8 cellular contexts compared by ENCODE assay signal in the genomic region with DNA sequence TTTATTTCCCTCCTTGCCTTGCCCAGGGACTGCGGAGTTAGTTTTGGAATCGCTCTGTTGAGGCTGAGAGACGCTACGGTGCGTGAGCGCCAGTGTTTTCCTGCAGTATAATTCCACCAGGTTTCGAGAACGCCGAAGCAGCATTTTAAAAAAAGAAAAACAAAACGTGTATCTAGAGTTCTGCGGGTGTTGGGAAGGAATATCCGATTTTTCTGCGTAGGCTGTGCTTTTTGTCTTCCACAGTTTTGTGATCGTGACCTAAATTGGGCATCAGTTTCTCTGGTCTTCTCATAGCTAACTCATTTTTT.
DNase-seq lines count a peak whose midpoint lies in the region; ATAC-seq and TF ChIP-seq lines count a peak whose summit lies in the region.

No MANE protein-coding gene starts in this region.

- no peak for TF ChIP-seq CTCF in foreskin fibroblast (IDR thresholded peaks at IDR 0.05; ENCODE audit: low read depth, low read length)

- DNase-seq in foreskin fibroblast (no peak), COLO668 (lab: John Stamatoyannopoulos, UW; ENCODE audit: unreplicated experiment) (no peak), NAMALWA (ENCODE audit: low spot score) (no peak)
- no peak for DNase-seq in stimulated activated CD8-positive, alpha-beta memory T cell treated with anti-CD3 and anti-CD28 coated beads, Interleukin-4, amount 100 ng/mL, for 48 hours
- DNase-seq in activated CD8-positive, alpha-beta memory T cell treated with anti-CD3 and anti-CD28 coated beads for 24 hours: no peak

- ATAC-seq in GM21447 (IDR thresholded peaks at IDR 0.05; ENCODE audit: unreplicated experiment) (peak; percentile 6), SK-N-SH treated with all-trans-retinoic acid at 6 μM for 48 hours (peak; percentile 27)

- peak overlapping the region; percentile 65 to 97 (median 91) for H3K27ac ChIP-seq in skin epidermis

- peak overlapping the region; percentile 74 to 95 for H3K4me3 ChIP-seq in foreskin fibroblast (ENCODE audit: low read depth in 1 of 2, low read length in 2 of 2)
- H3K4me3 ChIP-seq in skin epidermis: peak overlapping the region; percentile 65 to 100 (median 88)

TF ChIP-seq in SK-N-SH treated with all-trans-retinoic acid at 6 μM for 48 hours, 23 proteins besides CTCF, POLR2A, EP300 and RAD21:
- no peak for TF ChIP-seq SNAI2 (CRISPR knock-in tag; IDR thresholded peaks at IDR 0.05)
- no peak for TF ChIP-seq ARNTL (CRISPR knock-in tag; IDR thresholded peaks at IDR 0.05; ENCODE audit: borderline replicate concordance, low read depth)
- no peak for TF ChIP-seq GLIS3 (CRISPR knock-in tag; IDR thresholded peaks at IDR 0.05)
- TF ChIP-seq ISL1 (CRISPR knock-in tag; IDR thresholded peaks at IDR 0.05): no peak
- no peak for TF ChIP-seq ZNF70 (CRISPR knock-in tag; IDR thresholded peaks at IDR 0.05)
- no peak for TF ChIP-seq ZNF8 (CRISPR knock-in tag; IDR thresholded peaks at IDR 0.05)
- TF ChIP-seq ZNF565 (CRISPR knock-in tag; conservative IDR thresholded peaks at IDR 0.05; ENCODE audit: low read depth): no peak
- no peak for TF ChIP-seq ESRRG (CRISPR knock-in tag; IDR thresholded peaks at IDR 0.05)
- TF ChIP-seq PPARA (CRISPR knock-in tag; IDR thresholded peaks at IDR 0.05; ENCODE audit: borderline replicate concordance): no peak
- no peak for TF ChIP-seq OSR1 (CRISPR knock-in tag; IDR thresholded peaks at IDR 0.05)
- no peak for TF ChIP-seq ZFP30 (CRISPR knock-in tag; IDR thresholded peaks at IDR 0.05)
- no peak for TF ChIP-seq ZC3H10 (CRISPR knock-in tag; IDR thresholded peaks at IDR 0.05)
- TF ChIP-seq RARB (CRISPR knock-in tag; IDR thresholded peaks at IDR 0.05): no peak
- TF ChIP-seq CSDC2 (CRISPR knock-in tag; IDR thresholded peaks at IDR 0.05): no peak
- TF ChIP-seq, protein P1, sequence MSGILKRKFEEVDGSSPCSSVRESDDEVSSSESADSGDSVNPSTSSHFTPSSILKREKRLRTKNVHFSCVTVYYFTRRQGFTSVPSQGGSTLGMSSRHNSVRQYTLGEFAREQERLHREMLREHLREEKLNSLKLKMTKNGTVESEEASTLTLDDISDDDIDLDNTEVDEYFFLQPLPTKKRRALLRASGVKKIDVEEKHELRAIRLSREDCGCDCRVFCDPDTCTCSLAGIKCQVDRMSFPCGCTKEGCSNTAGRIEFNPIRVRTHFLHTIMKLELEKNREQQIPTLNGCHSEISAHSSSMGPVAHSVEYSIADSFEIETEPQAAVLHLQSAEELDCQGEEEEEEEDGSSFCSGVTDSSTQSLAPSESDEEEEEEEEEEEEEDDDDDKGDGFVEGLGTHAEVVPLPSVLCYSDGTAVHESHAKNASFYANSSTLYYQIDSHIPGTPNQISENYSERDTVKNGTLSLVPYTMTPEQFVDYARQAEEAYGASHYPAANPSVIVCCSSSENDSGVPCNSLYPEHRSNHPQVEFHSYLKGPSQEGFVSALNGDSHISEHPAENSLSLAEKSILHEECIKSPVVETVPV (CRISPR knock-in tag; IDR thresholded peaks at IDR 0.05): no peak
- TF ChIP-seq BACH2 (CRISPR knock-in tag; IDR thresholded peaks at IDR 0.05; ENCODE audit: borderline replicate concordance): no peak
- TF ChIP-seq, protein P2, sequence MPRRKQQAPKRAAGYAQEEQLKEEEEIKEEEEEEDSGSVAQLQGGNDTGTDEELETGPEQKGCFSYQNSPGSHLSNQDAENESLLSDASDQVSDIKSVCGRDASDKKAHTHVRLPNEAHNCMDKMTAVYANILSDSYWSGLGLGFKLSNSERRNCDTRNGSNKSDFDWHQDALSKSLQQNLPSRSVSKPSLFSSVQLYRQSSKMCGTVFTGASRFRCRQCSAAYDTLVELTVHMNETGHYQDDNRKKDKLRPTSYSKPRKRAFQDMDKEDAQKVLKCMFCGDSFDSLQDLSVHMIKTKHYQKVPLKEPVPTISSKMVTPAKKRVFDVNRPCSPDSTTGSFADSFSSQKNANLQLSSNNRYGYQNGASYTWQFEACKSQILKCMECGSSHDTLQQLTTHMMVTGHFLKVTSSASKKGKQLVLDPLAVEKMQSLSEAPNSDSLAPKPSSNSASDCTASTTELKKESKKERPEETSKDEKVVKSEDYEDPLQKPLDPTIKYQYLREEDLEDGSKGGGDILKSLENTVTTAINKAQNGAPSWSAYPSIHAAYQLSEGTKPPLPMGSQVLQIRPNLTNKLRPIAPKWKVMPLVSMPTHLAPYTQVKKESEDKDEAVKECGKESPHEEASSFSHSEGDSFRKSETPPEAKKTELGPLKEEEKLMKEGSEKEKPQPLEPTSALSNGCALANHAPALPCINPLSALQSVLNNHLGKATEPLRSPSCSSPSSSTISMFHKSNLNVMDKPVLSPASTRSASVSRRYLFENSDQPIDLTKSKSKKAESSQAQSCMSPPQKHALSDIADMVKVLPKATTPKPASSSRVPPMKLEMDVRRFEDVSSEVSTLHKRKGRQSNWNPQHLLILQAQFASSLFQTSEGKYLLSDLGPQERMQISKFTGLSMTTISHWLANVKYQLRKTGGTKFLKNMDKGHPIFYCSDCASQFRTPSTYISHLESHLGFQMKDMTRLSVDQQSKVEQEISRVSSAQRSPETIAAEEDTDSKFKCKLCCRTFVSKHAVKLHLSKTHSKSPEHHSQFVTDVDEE (CRISPR knock-in tag; IDR thresholded peaks at IDR 0.05): no peak
